ENCODE assay signal across 8 cellular contexts in the genomic region with DNA sequence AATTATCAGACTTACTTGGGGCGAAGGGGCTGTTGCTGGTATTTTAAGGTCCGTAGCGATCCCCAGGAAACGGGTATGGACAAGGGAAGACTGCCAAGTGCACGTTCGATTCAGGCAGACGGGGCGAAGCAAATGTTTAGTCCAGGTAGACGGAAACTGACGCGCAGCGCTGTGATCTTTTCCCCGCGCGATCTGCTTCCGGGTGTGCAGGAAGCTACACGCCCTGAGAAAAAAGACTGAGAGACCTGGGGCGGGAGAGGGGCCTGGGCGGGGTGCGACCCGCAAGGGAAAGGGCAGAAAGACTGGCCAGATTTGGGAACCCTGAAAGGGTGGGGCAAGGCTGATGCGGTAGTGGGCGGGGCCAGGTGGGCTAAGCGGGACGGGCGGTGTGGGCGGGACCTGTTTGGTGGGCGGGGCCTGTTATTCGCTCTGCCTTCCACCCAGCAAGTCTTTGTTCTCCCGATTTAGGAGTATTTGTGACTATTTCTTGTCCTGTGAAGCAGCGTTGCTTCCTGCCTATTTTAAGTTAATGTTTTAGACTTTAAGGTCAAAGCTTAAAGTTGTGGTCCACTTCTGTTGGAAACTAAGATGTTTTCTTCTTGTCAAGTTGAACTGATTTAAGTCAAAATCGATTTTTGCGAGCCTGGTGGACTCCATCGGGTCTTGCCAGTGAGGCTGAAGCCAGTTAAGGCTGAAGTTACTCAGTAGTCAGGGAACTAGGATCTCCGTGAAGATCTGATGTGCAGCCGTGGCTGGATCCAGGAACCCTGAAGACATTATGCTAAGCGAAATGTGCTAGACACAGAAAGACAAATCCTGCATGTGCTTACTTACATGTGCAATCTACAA. TPM values are rescaled to one million over a fixed set of nuclear protein-coding genes. Genes with fewer than 3 reads are reported as not detected.
DNase-seq lines count a peak whose midpoint lies in the region; ATAC-seq and TF ChIP-seq lines count a peak whose summit lies in the region.

Gene ZNF836 (minus strand): TSS at position 301 of the 849 bp plus-strand sequence. CDS start 3,549 bp downstream, outside the sequence.

- peak; percentile 93 to 94 for ATAC-seq in CD4-positive, CD25-positive, alpha-beta regulatory T cell (ENCODE audit: low read depth in 2 of 2)
- peak; percentile 68 for ATAC-seq in GM21447 (IDR thresholded peaks at IDR 0.05; ENCODE audit: unreplicated experiment)

- H3K79me2 ChIP-seq in MM.1S (ENCODE audit: low read length): no peaks in the 10 kb centered on the region

- H2AFZ ChIP-seq in MM.1S (ENCODE audit: low read length): peak within 1 kb of the TSS; percentile 74

- peak within 1 kb of the TSS; percentile 97 for H3K4me3 ChIP-seq in CD4-positive, CD25-positive, alpha-beta regulatory T cell (ENCODE audit: low read depth, low read length)
- H3K4me3 ChIP-seq in MM.1S (ENCODE audit: low read length): peak within 1 kb of the TSS; percentile 61
- H3K4me3 ChIP-seq in SK-N-MC: peak within 1 kb of the TSS; percentile 81

- H3K36me3 ChIP-seq in CD4-positive, CD25-positive, alpha-beta regulatory T cell (ENCODE audit: control insufficient read depth, insufficient read depth, low read length): peaks cover 27% of the 10 kb centered on the region
- no peaks in the 10 kb centered on the region; the same call in 1 of the 2 replicates for H3K36me3 ChIP-seq in MM.1S (replicated peaks; ENCODE audit: insufficient read depth, low read length)
- H3K36me3 ChIP-seq in SK-N-MC (ENCODE audit: insufficient read depth, low read length): peaks cover 8% of the 10 kb centered on the region; the same call in 1 of the 2 replicates

- peak within 1 kb of the TSS; percentile 95 to 98 (median 97) for H3K27ac Mint-ChIP-seq in CD4-positive, CD25-positive, alpha-beta regulatory T cell
- peak within 1 kb of the TSS; percentile 95 for H3K27ac Mint-ChIP-seq in activated naive CD4-positive, alpha-beta T cell treated with anti-CD3 and anti-CD28 coated beads for 36 hours

- H3F3A ChIP-seq in MM.1S (ENCODE audit: insufficient read depth, low read length): no peaks in the 10 kb centered on the region

- peak; percentile 87 to 95 (median 89) for DNase-seq in CD4-positive, CD25-positive, alpha-beta regulatory T cell
- DNase-seq in MM.1S: peak; percentile 53
- peak; percentile 28 for DNase-seq in SK-N-MC (ENCODE audit: low read depth, low spot score)
- DNase-seq in activated naive CD4-positive, alpha-beta T cell treated with anti-CD3 and anti-CD28 coated beads for 36 hours: peak; percentile 95
- peak; percentile 81 for DNase-seq in globus pallidus (ENCODE audit: low spot score)
- DNase-seq in occipital lobe (lab: John Stamatoyannopoulos, UW): peak; percentile 64
- peak; percentile 22 to 93 (median 68) for DNase-seq in substantia nigra (lab: John Stamatoyannopoulos, UW)

- intact Hi-C loops in activated naive CD4-positive, alpha-beta T cell treated with anti-CD3 and anti-CD28 coated beads for 36 hours (cut with micrococcal nuclease): loop anchor here (1.0 to 2.0 kb wide), 4 partner anchors 18 to 185 kb away; partner anchors contain the start of genes ZNF350 and ZNF616

- H3K4me1 Mint-ChIP-seq in CD4-positive, CD25-positive, alpha-beta regulatory T cell: peaks cover 12 to 45% (median 23%) of the 10 kb centered on the region in 4 donors
- peaks cover 26% of the 10 kb centered on the region for H3K4me1 Mint-ChIP-seq in activated naive CD4-positive, alpha-beta T cell treated with anti-CD3 and anti-CD28 coated beads for 36 hours (ENCODE audit: low read depth)

- H3K9me2 ChIP-seq in MM.1S (replicated peaks; ENCODE audit: insufficient read depth, low read length): no peaks in the 10 kb centered on the region

- peak within 1 kb of the TSS; percentile 42; the same call in 1 of the 2 replicates for H3K9ac ChIP-seq in MM.1S (ENCODE audit: low read length)
- H3K9ac ChIP-seq in SK-N-MC (ENCODE audit: insufficient read length): peak within 1 kb of the TSS; percentile 79

- peaks cover 34% of the 10 kb centered on the region for H3K36me3 Mint-ChIP-seq in CD4-positive, CD25-positive, alpha-beta regulatory T cell
- peaks cover 35% of the 10 kb centered on the region for H3K36me3 Mint-ChIP-seq in activated naive CD4-positive, alpha-beta T cell treated with anti-CD3 and anti-CD28 coated beads for 36 hours (ENCODE audit: low read depth)

- H3K4me2 ChIP-seq in MM.1S (ENCODE audit: low read depth, low read length): peak within 1 kb of the TSS; percentile 35; the same call in 1 of the 2 replicates

- H4K20me1 ChIP-seq in MM.1S (ENCODE audit: insufficient read depth, low read length): no peaks in the 10 kb centered on the region

- CTCF ChIA-PET in activated naive CD4-positive, alpha-beta T cell treated with anti-CD3 and anti-CD28 coated beads for 36 hours (lab: Charles Lee): interaction anchor here (0.7 kb wide), 2 partner anchors 13 to 66 kb away, joined by 3 read pairs; no protein-coding TSS in a partner anchor

- peaks cover 5 to 9% of the 10 kb centered on the region in 2 experiments for H3K9me3 ChIP-seq in CD4-positive, CD25-positive, alpha-beta regulatory T cell (ENCODE audit: control insufficient read depth in 2 of 2, low read length in 2 of 2)
- no peaks in the 10 kb centered on the region for H3K9me3 ChIP-seq in MM.1S (replicated peaks; ENCODE audit: insufficient read depth, low read length)
- peaks cover 3% of the 10 kb centered on the region for H3K9me3 ChIP-seq in SK-N-MC (ENCODE audit: low read depth, low read length)

- H3K4me3 Mint-ChIP-seq in CD4-positive, CD25-positive, alpha-beta regulatory T cell: peak within 1 kb of the TSS; percentile 91 to 96 (median 94)
- H3K4me3 Mint-ChIP-seq in activated naive CD4-positive, alpha-beta T cell treated with anti-CD3 and anti-CD28 coated beads for 36 hours: peak within 1 kb of the TSS; percentile 94

- TF ChIP-seq CTCF in MM.1S (IDR thresholded peaks at IDR 0.05; ENCODE audit: low read length): no peak

- peak within 1 kb of the TSS; percentile 88 for H3K27ac ChIP-seq in CD4-positive, CD25-positive, alpha-beta regulatory T cell (ENCODE audit: insufficient read depth, low read length, poor library complexity, severe bottlenecking)
- no peak within 1 kb of the TSS for H3K27ac ChIP-seq in MM.1S (ENCODE audit: low read length)
- H3K27ac ChIP-seq in SK-N-MC: no peak within 1 kb of the TSS; the same call in 1 of the 2 replicates
- H3K27ac ChIP-seq in substantia nigra (ENCODE audit: low read depth, low read length, poor library complexity, severe bottlenecking): peak within 1 kb of the TSS; percentile 77

- peaks cover 20% of the 10 kb centered on the region for H3K4me1 ChIP-seq in CD4-positive, CD25-positive, alpha-beta regulatory T cell (ENCODE audit: control insufficient read depth, insufficient read depth, low read length, poor library complexity, severe bottlenecking)
- no peaks in the 10 kb centered on the region for H3K4me1 ChIP-seq in MM.1S (ENCODE audit: low read length)

- peaks cover 0 to 16% (median 4%) of the 10 kb centered on the region in 7 donors for H3K9me3 Mint-ChIP-seq in CD4-positive, CD25-positive, alpha-beta regulatory T cell
- H3K9me3 Mint-ChIP-seq in activated naive CD4-positive, alpha-beta T cell treated with anti-CD3 and anti-CD28 coated beads for 36 hours: peaks cover 6% of the 10 kb centered on the region

- no peaks in the 10 kb centered on the region for H3K27me3 Mint-ChIP-seq in CD4-positive, CD25-positive, alpha-beta regulatory T cell
- H3K27me3 Mint-ChIP-seq in activated naive CD4-positive, alpha-beta T cell treated with anti-CD3 and anti-CD28 coated beads for 36 hours (ENCODE audit: low read depth): no peaks in the 10 kb centered on the region

- no peaks in the 10 kb centered on the region for H3K27me3 ChIP-seq in CD4-positive, CD25-positive, alpha-beta regulatory T cell (ENCODE audit: control insufficient read depth, insufficient read depth, low read length)
- no peaks in the 10 kb centered on the region for H3K27me3 ChIP-seq in MM.1S (replicated peaks; ENCODE audit: insufficient read depth, low read length)

RNA-seq across cellular contexts. Expression of gene ZNF836, which starts in this region (rescaled TPM):
- total RNA-seq in CD4-positive, CD25-positive, alpha-beta regulatory T cell: 22.4 TPM
- 10 to 100 TPM in 1 of 4 donors, 1 to 10 TPM in 3; 3.0 to 10.2 (median 8.3) TPM for polyA plus RNA-seq in CD4-positive, CD25-positive, alpha-beta regulatory T cell
- total RNA-seq in activated naive CD4-positive, alpha-beta T cell treated with anti-CD3 and anti-CD28 coated beads for 36 hours: 10 to 100 TPM; 10.7 to 11.1 TPM
- total RNA-seq in occipital lobe: 48.5 TPM

Comparison
In these comparisons a context has a peak if more than half of its experiments do, and no peak if none do; other contexts are left out.
1. DNase-seq: peak in every context shown above with its lines; median percentile 95 in activated naive CD4-positive, alpha-beta T cell treated with anti-CD3 and anti-CD28 coated beads for 36 hours; 89 in CD4-positive, CD25-positive, alpha-beta regulatory T cell; 81 in globus pallidus; 68 in substantia nigra; 64 in occipital lobe; 53 in MM.1S; 28 in SK-N-MC.
2. H3K27ac ChIP-seq: peak in CD4-positive, CD25-positive, alpha-beta regulatory T cell (single experiment) and substantia nigra (single experiment); none in MM.1S (single experiment) and SK-N-MC (single experiment).
3. Peak in every context shown above with its lines, with median percentiles within 50 percentile points of each other: H3K4me3 ChIP-seq.